Comparison of ENCODE assay signal across 19 cellular contexts in genomic region chr15:98567951-98568350, GRCh38.
A peak's percentile ranks its signal among the peaks of the same experiment; 100 is the strongest.
DNase-seq lines count a peak whose midpoint lies in the region; TF ChIP-seq lines count a peak whose summit lies in the region.
"Had no signal": no experiment of that assay in that cellular context is flagged by ENCODE, and none has a peak within 500 bp of the region (broad histone marks: within the 10 kb centered on the region; RNA-seq: fewer than 3 reads in every experiment).

No MANE protein-coding gene starts in this region.

- no peak overlapping the region for H3K4me3 Mint-ChIP-seq in chondrocyte (ENCODE audit: unreplicated experiment)
- H3K4me3 Mint-ChIP-seq: activated T-cell treated with anti-CD3 and anti-CD28 coated beads, Interleukin-2, amount 50 U/mL, for 4 hours; nephron progenitor cell had no signal

- DNase-seq in H4 (ENCODE audit: low spot score) (peak; percentile 79), NCI-H69 (lab: John Stamatoyannopoulos, UW) (peak; percentile 5), chondrocyte (ENCODE audit: low spot score) (no peak), posterior vena cava (ENCODE audit: low spot score) (peak; percentile 57), NK-92 (lab: John Stamatoyannopoulos, UW; ENCODE audit: unreplicated experiment) (no peak), NCI-H2227 treated with DMSO at 0.1 percent for 48 hours (lab: John Stamatoyannopoulos, UW) (no peak), NCI-H146 (lab: John Stamatoyannopoulos, UW) (no peak), DMS53 (lab: John Stamatoyannopoulos, UW) (no peak)
- DNase-seq: activated T-cell treated with anti-CD3 and anti-CD28 coated beads, Interleukin-2, amount 50 U/mL, for 4 hours; brain microvascular endothelial cell; effector memory CD4-positive, alpha-beta T cell; foreskin melanocyte; GOT3; NCI-H187 treated with DMSO at 0.1 percent for 48 hours; NCI-H526 treated with DMSO at 0.1 percent for 48 hours; nephron progenitor cell; pancreas; right lobe of liver; upper lobe of left lung had no signal

- H3K4me1 Mint-ChIP-seq in chondrocyte (ENCODE audit: low read depth): peaks cover 27% of the 10 kb centered on the region

- no peak for TF ChIP-seq CTCF in chondrocyte (IDR thresholded peaks at IDR 0.05)

- H3K27me3 Mint-ChIP-seq in chondrocyte (ENCODE audit: low read depth): peaks cover 10% of the 10 kb centered on the region

- intact Hi-C loops in posterior vena cava (cut with DNase I): no loop called here

- no peaks in the 10 kb centered on the region for H3K36me3 Mint-ChIP-seq in chondrocyte (ENCODE audit: low read depth)

- peak overlapping the region; percentile 54 for H3K27ac Mint-ChIP-seq in chondrocyte (ENCODE audit: unreplicated experiment)
- H3K27ac Mint-ChIP-seq: nephron progenitor cell had no signal

- H3K9me3 Mint-ChIP-seq in chondrocyte (ENCODE audit: low read depth): no peaks in the 10 kb centered on the region
- H3K9me3 Mint-ChIP-seq: activated T-cell treated with anti-CD3 and anti-CD28 coated beads, Interleukin-2, amount 50 U/mL, for 4 hours; nephron progenitor cell had no signal

Comparison
In these comparisons a context has a peak if more than half of its experiments do, and no peak if none do; other contexts are left out.
1. DNase-seq: peak in H4 (single experiment), NCI-H69 (single experiment) and posterior vena cava (single experiment); none in chondrocyte (single experiment), NK-92 (single experiment), NCI-H2227 treated with DMSO at 0.1 percent for 48 hours (single experiment), NCI-H146 (single experiment) and DMS53 (single experiment).